3 cellular contexts compared by ENCODE assay signal in genomic region chr9:14278291-14278721, GRCh38.
TF ChIP-seq lines count a peak whose summit lies in the region.

No MANE protein-coding gene starts in this region.

TF ChIP-seq in IMR-90, 13 proteins besides CTCF, POLR2A, EP300 and RAD21:
- TF ChIP-seq FOS (IDR thresholded peaks at IDR 0.05; ENCODE audit: low read depth, low read length) (0 out of 2 replicates have a peak, but pooled peaks have one; percentile 43), CHD1 (IDR thresholded peaks at IDR 0.05; ENCODE audit: low read depth, low read length) (no peak), RFX5 (IDR thresholded peaks at IDR 0.05; ENCODE audit: low read depth, low read length) (no peak)
- TF ChIP-seq, protein P1, sequence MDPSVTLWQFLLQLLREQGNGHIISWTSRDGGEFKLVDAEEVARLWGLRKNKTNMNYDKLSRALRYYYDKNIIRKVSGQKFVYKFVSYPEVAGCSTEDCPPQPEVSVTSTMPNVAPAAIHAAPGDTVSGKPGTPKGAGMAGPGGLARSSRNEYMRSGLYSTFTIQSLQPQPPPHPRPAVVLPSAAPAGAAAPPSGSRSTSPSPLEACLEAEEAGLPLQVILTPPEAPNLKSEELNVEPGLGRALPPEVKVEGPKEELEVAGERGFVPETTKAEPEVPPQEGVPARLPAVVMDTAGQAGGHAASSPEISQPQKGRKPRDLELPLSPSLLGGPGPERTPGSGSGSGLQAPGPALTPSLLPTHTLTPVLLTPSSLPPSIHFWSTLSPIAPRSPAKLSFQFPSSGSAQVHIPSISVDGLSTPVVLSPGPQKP (IDR thresholded peaks at IDR 0.05; ENCODE audit: borderline replicate concordance, low read depth, low read length) = no peak

TF ChIP-seq in HepG2, 621 proteins besides CTCF, POLR2A, EP300 and RAD21:
- no peak for TF ChIP-seq TEAD3 (CRISPR knock-in tag; optimal IDR thresholded peaks at IDR 0.05; ENCODE audit: borderline replicate concordance)
- TF ChIP-seq SIX4 (CRISPR knock-in tag; IDR thresholded peaks at IDR 0.05) = no peak

TF ChIP-seq in GM23338, 12 proteins besides CTCF, POLR2A, EP300 and RAD21:
- TF ChIP-seq ETS1 (IDR thresholded peaks at IDR 0.05) (no peak), ZNF331 (CRISPR knock-in tag; IDR thresholded peaks at IDR 0.05; ENCODE audit: low read depth) (no peak), ZNF114 (CRISPR knock-in tag; IDR thresholded peaks at IDR 0.05) (no peak), POLR2AphosphoS5 (IDR thresholded peaks at IDR 0.05; ENCODE audit: low read depth) (no peak)
- TF ChIP-seq, protein P2, sequence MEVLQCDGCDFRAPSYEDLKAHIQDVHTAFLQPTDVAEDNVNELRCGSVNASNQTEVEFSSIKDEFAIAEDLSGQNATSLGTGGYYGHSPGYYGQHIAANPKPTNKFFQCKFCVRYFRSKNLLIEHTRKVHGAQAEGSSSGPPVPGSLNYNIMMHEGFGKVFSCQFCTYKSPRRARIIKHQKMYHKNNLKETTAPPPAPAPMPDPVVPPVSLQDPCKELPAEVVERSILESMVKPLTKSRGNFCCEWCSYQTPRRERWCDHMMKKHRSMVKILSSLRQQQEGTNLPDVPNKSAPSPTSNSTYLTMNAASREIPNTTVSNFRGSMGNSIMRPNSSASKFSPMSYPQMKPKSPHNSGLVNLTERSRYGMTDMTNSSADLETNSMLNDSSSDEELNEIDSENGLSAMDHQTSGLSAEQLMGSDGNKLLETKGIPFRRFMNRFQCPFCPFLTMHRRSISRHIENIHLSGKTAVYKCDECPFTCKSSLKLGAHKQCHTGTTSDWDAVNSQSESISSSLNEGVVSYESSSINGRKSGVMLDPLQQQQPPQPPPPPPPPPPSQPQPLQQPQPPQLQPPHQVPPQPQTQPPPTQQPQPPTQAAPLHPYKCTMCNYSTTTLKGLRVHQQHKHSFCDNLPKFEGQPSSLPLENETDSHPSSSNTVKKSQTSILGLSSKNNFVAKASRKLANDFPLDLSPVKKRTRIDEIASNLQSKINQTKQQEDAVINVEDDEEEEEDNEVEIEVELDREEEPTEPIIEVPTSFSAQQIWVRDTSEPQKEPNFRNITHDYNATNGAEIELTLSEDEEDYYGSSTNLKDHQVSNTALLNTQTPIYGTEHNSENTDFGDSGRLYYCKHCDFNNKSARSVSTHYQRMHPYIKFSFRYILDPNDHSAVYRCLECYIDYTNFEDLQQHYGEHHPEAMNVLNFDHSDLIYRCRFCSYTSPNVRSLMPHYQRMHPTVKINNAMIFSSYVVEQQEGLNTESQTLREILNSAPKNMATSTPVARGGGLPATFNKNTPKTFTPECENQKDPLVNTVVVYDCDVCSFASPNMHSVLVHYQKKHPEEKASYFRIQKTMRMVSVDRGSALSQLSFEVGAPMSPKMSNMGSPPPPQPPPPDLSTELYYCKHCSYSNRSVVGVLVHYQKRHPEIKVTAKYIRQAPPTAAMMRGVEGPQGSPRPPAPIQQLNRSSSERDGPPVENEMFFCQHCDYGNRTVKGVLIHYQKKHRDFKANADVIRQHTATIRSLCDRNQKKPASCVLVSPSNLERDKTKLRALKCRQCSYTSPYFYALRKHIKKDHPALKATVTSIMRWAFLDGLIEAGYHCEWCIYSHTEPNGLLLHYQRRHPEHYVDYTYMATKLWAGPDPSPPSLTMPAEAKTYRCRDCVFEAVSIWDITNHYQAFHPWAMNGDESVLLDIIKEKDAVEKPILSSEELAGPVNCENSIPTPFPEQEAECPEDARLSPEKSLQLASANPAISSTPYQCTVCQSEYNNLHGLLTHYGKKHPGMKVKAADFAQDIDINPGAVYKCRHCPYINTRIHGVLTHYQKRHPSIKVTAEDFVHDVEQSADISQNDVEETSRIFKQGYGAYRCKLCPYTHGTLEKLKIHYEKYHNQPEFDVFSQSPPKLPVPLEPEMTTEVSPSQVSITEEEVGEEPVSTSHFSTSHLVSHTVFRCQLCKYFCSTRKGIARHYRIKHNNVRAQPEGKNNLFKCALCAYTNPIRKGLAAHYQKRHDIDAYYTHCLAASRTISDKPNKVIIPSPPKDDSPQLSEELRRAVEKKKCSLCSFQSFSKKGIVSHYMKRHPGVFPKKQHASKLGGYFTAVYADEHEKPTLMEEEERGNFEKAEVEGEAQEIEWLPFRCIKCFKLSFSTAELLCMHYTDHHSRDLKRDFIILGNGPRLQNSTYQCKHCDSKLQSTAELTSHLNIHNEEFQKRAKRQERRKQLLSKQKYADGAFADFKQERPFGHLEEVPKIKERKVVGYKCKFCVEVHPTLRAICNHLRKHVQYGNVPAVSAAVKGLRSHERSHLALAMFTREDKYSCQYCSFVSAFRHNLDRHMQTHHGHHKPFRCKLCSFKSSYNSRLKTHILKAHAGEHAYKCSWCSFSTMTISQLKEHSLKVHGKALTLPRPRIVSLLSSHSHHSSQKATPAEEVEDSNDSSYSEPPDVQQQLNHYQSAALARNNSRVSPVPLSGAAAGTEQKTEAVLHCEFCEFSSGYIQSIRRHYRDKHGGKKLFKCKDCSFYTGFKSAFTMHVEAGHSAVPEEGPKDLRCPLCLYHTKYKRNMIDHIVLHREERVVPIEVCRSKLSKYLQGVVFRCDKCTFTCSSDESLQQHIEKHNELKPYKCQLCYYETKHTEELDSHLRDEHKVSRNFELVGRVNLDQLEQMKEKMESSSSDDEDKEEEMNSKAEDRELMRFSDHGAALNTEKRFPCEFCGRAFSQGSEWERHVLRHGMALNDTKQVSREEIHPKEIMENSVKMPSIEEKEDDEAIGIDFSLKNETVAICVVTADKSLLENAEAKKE (CRISPR knock-in tag; IDR thresholded peaks at IDR 0.05) = no peak
